Comparison of ENCODE assay signal across 20 cellular contexts in genomic region chr14:32358781-32359180, GRCh38. TPM values are rescaled to one million over a fixed set of nuclear protein-coding genes. Genes with fewer than 3 reads are reported as not detected.
DNase-seq lines count a peak whose midpoint lies in the region; ATAC-seq, FAIRE-seq and TF ChIP-seq lines count a peak whose summit lies in the region.
"Had no signal": no experiment of that assay in that cellular context is flagged by ENCODE, and none has a peak within 500 bp of the region (broad histone marks: within the 10 kb centered on the region; RNA-seq: fewer than 3 reads in every experiment).

No MANE protein-coding gene starts in this region.

- no peaks in the 10 kb centered on the region for H3F3A ChIP-seq in GM23338 (replicated peaks; ENCODE audit: low read depth)

- no peaks in the 10 kb centered on the region for H3K9me2 ChIP-seq in GM23338 (ENCODE audit: insufficient read depth)

- H3K27ac ChIP-seq in GM23338 (ENCODE audit: low read depth) (no peak overlapping the region), upper lobe of left lung (no peak overlapping the region)

- H3K36me3 ChIP-seq in GM23338 (ENCODE audit: insufficient read depth) (no peaks in the 10 kb centered on the region), upper lobe of left lung (no peaks in the 10 kb centered on the region)
- H3K36me3 ChIP-seq: HAP-1 had no signal

- TF ChIP-seq EP300 in upper lobe of left lung (IDR thresholded peaks at IDR 0.05): no peak

- H3K79me2 ChIP-seq in GM23338 (replicated peaks; ENCODE audit: insufficient read depth): no peaks in the 10 kb centered on the region

- WGBS in upper lobe of left lung, 2 donors: 63 to 72% methylated on average over 3 of the region's 3 CpGs

- no peak overlapping the region for H3K4me2 ChIP-seq in GM23338

- no peaks in the 10 kb centered on the region for H4K20me1 ChIP-seq in GM23338 (replicated peaks; ENCODE audit: insufficient read depth)

- H3K4me3 ChIP-seq in GM23338: no peak overlapping the region
- H3K4me3 ChIP-seq in upper lobe of left lung: no peak overlapping the region
- H3K4me3 ChIP-seq: HAP-1 had no signal

- no peak for FAIRE-seq in GM12892 (lab: Jason Lieb, UNC)
- FAIRE-seq: D721Med, GM12891, GM18507, HepG2 had no signal

- H2AFZ ChIP-seq in GM23338: no peak overlapping the region

- peaks cover 19% of the 10 kb centered on the region for H3K4me1 Mint-ChIP-seq in GM23338
- H3K4me1 Mint-ChIP-seq in glutamatergic neuron (ENCODE audit: low read depth, unreplicated experiment): peaks cover 54% of the 10 kb centered on the region
- H3K4me1 Mint-ChIP-seq: B cell; CD4-positive, CD25-positive, alpha-beta regulatory T cell; CD8-positive, alpha-beta memory T cell; IgD-negative memory B cell had no signal

- H3K9me3 ChIP-seq in upper lobe of left lung: no peaks in the 10 kb centered on the region
- H3K9me3 ChIP-seq: Caco-2, HAP-1 had no signal

- H3K27ac Mint-ChIP-seq in GM23338 (no peak overlapping the region), glutamatergic neuron (ENCODE audit: unreplicated experiment) (peak overlapping the region; percentile 76)
- H3K27ac Mint-ChIP-seq: B cell; CD4-positive, CD25-positive, alpha-beta regulatory T cell; IgD-negative memory B cell had no signal

- H3K4me1 ChIP-seq in GM23338 (ENCODE audit: insufficient read depth) (peaks cover 5% of the 10 kb centered on the region), upper lobe of left lung (no peaks in the 10 kb centered on the region)
- H3K4me1 ChIP-seq: Caco-2, HAP-1 had no signal

- DNase-seq in NCI-H2171 treated with DMSO at 0.1 percent for 48 hours (lab: John Stamatoyannopoulos, UW): peak; percentile 10
- no peak for DNase-seq in NCI-H2171 (lab: John Stamatoyannopoulos, UW)
- DNase-seq in GM23338 (ENCODE audit: low spot score): peak; percentile 22
- DNase-seq in SK-N-DZ (ENCODE audit: low spot score): peak; percentile 66
- peak; percentile 42 for DNase-seq in glutamatergic neuron
- no peak for DNase-seq in COR-L47 (lab: John Stamatoyannopoulos, UW)
- no peak for DNase-seq in upper lobe of left lung
- no peak for DNase-seq in GM12892 (ENCODE audit: insufficient read length)
- DNase-seq: C1 segment of cervical spinal cord; Caco-2; CD4-positive, CD25-positive, alpha-beta regulatory T cell; CD8-positive, alpha-beta memory T cell; GOT3 had no signal

- H3K9me3 Mint-ChIP-seq in GM23338: no peaks in the 10 kb centered on the region; the same call in 2 of the 3 replicates
- H3K9me3 Mint-ChIP-seq in glutamatergic neuron (ENCODE audit: unreplicated experiment): peaks cover 11% of the 10 kb centered on the region

- H3K27me3 ChIP-seq in GM23338 (ENCODE audit: insufficient read depth) (no peaks in the 10 kb centered on the region), upper lobe of left lung (no peaks in the 10 kb centered on the region)

- no peaks in the 10 kb centered on the region for H3K36me3 Mint-ChIP-seq in GM23338 (ENCODE audit: low read depth)
- H3K36me3 Mint-ChIP-seq in glutamatergic neuron (ENCODE audit: unreplicated experiment): peaks cover 12% of the 10 kb centered on the region
- H3K36me3 Mint-ChIP-seq: CD4-positive, CD25-positive, alpha-beta regulatory T cell; CD8-positive, alpha-beta memory T cell had no signal

- ATAC-seq in GM23338: peak; percentile 79
- no peak for ATAC-seq in upper lobe of left lung (ENCODE audit: low FRiP score in 2 of 2)
- ATAC-seq: HepG2 had no signal

- TF ChIP-seq CTCF in GM23338 (conservative IDR thresholded peaks at IDR 0.05; ENCODE audit: low read depth in 2 of 2) (no peak), glutamatergic neuron (IDR thresholded peaks at IDR 0.05; ENCODE audit: partially characterized antibody, unreplicated experiment) (no peak), upper lobe of left lung (IDR thresholded peaks at IDR 0.05) (no peak)

- TF ChIP-seq POLR2A in upper lobe of left lung (IDR thresholded peaks at IDR 0.05): no peak
- no peak for TF ChIP-seq POLR2A in GM12892 (IDR thresholded peaks at IDR 0.05; ENCODE audit: low read depth, low read length)

- peaks cover 2% of the 10 kb centered on the region for H3K27me3 Mint-ChIP-seq in GM23338 (ENCODE audit: insufficient read depth, low read depth, poor library complexity)
- H3K27me3 Mint-ChIP-seq in glutamatergic neuron (ENCODE audit: unreplicated experiment): peaks cover 9% of the 10 kb centered on the region
- H3K27me3 Mint-ChIP-seq: CD4-positive, CD25-positive, alpha-beta regulatory T cell had no signal

- H3K4me3 Mint-ChIP-seq in GM23338 (no peak overlapping the region), glutamatergic neuron (ENCODE audit: unreplicated experiment) (no peak overlapping the region)
- H3K4me3 Mint-ChIP-seq: B cell; CD4-positive, CD25-positive, alpha-beta regulatory T cell; CD8-positive, alpha-beta memory T cell; IgD-negative memory B cell had no signal

TF ChIP-seq in GM23338, 12 proteins besides CTCF, POLR2A, EP300 and RAD21:
- no peak for TF ChIP-seq EZH2 (IDR thresholded peaks at IDR 0.05; ENCODE audit: low read depth, unreplicated experiment)
- TF ChIP-seq STAT1 (IDR thresholded peaks at IDR 0.05; ENCODE audit: unreplicated experiment): no peak
- TF ChIP-seq ZNF462 (CRISPR knock-in tag; IDR thresholded peaks at IDR 0.05): peak; percentile 44; the same call in 1 of the 2 replicates
- TF ChIP-seq ETS1 (IDR thresholded peaks at IDR 0.05): no peak

RNA-seq across cellular contexts. Expression of gene AKAP6, which starts 29.7 kb away (rescaled TPM):
- total RNA-seq in GM23338 (2014; rRNA removed; shearing (Covaris generic)): 0.38 and 0.43 TPM in 2 replicates
- 0.16 and 0.42 TPM in 2 replicates for polyA plus RNA-seq in GM23338 (2016; fragmentation: Nextera tagmentation; extraction: Ambion mirVana)
- 2.7 and 8.0 TPM in 2 replicates for polyA plus RNA-seq in SK-N-DZ (2014; cell fraction: cytosol; rRNA removed)
- 6.3 and 10.2 TPM in 2 replicates for polyA plus RNA-seq in SK-N-DZ (2014; cell fraction: nucleus; rRNA removed)
- total RNA-seq in glutamatergic neuron (ENCODE audit: unreplicated experiment) (600 TPM), upper lobe of left lung (10 to 100 TPM in 3 of 6 donors, 1 to 10 TPM in 3; 6.2 to 27.7 (median 10.7) TPM)
- polyA plus RNA-seq in GM12892 (2012; ENCODE audit: missing spikeins): 5.0 TPM

Comparison
In these comparisons a context has a peak if more than half of its experiments do, and no peak if none do; other contexts are left out.
1. DNase-seq: peak in NCI-H2171 treated with DMSO at 0.1 percent for 48 hours (single experiment), GM23338 (single experiment), SK-N-DZ (single experiment) and glutamatergic neuron (single experiment); none in NCI-H2171 (single experiment), COR-L47 (single experiment), upper lobe of left lung (0 of 2) and GM12892 (single experiment).
2. RNA of gene AKAP6, which starts 29.7 kb away (total RNA-seq): 600 TPM in glutamatergic neuron (single experiment); 6.2 to 27.7 TPM in upper lobe of left lung and 0.38 to 0.43 TPM in GM23338; every median in the first group is over 10 times any median in the second.